ENCODE assay signal across 28 cellular contexts in the genomic region with DNA sequence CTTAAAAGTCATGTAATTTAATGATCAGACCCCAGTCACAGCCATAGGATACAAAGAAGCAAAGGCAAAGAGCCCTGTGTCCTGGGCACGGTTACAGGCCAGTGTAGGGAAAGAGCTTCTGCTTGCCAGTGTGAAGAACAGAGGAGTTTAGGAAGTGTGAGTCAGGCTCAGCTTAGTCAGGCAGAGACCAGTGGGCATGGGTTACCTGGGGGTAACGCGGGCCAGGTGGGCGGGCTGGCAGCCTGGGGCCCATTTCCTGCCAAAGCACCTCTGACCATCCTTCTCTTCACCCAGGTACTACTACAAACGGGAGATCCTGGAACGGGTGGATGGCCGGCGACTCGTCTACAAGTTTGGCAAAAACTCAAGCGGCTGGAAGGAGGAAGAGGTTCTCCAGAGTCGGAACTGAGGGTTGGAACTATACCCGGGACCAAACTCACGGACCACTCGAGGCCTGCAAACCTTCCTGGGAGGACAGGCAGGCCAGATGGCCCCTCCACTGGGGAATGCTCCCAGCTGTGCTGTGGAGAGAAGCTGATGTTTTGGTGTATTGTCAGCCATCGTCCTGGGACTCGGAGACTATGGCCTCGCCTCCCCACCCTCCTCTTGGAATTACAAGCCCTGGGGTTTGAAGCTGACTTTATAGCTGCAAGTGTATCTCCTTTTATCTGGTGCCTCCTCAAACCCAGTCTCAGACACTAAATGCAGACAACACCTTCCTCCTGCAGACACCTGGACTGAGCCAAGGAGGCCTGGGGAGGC. TPM values are rescaled to one million over a fixed set of nuclear protein-coding genes. Genes with fewer than 3 reads are reported as not detected.
DNase-seq lines count a peak whose midpoint lies in the region; ATAC-seq, FAIRE-seq and TF ChIP-seq lines count a peak whose summit lies in the region.
"Had no signal": no experiment of that assay in that cellular context is flagged by ENCODE, and none has a peak within 500 bp of the region (broad histone marks: within the 10 kb centered on the region; RNA-seq: fewer than 3 reads in every experiment).

No MANE protein-coding gene starts in this region.

- H3K4me1 Mint-ChIP-seq in Calu3 (ENCODE audit: low read depth, unreplicated experiment), result peaks cover 59% of the 10 kb centered on the region
- H3K4me1 Mint-ChIP-seq: memory B cell had no signal

- WGBS in body of pancreas, 2 donors, result 49 to 59% methylated on average over 13 to 17 of the region's 17 CpGs
- 18 to 58% (median 35%) methylated on average over 17 of the region's 17 CpGs for WGBS in small intestine, 3 donors

- H3K27me3 ChIP-seq in body of pancreas (no peaks in the 10 kb centered on the region), lower lobe of right lung (ENCODE audit: low read depth) (no peaks in the 10 kb centered on the region), small intestine (ENCODE audit: control insufficient read depth in 2 of 2, insufficient read depth in 2 of 2, low read length in 2 of 2) (no peaks in the 10 kb centered on the region)
- H3K27me3 ChIP-seq: dorsolateral prefrontal cortex, vagina had no signal

- H3K4me3 ChIP-seq in body of pancreas (no peak overlapping the region), lower lobe of right lung (peak overlapping the region; percentile 57), small intestine (ENCODE audit: low read depth in 1 of 2, low read length in 2 of 2) (peak overlapping the region; percentile 24 to 89)
- H3K4me3 ChIP-seq: dorsolateral prefrontal cortex, HAP-1, vagina had no signal

- no peak for FAIRE-seq in small intestine (lab: Jason Lieb, UNC)
- FAIRE-seq: frontal cortex, keratinocyte had no signal

- peak overlapping the region; percentile 92 for H3K4me3 Mint-ChIP-seq in Calu3 (ENCODE audit: low read depth, unreplicated experiment)
- H3K4me3 Mint-ChIP-seq: activated B cell treated with CpG ODN at 0.5 μM for 24 hours; memory B cell; natural killer cell treated with Interleukin-12 subunit alpha and Interleukin-12 subunit beta and Interleukin-15 and Interleukin-18, amount 100 ng/mL, for 72 hours had no signal

- H3K36me3 ChIP-seq in body of pancreas (replicated peaks in 1 of 2; ENCODE audit: insufficient read depth in 1 of 2, low read depth in 2 of 2), result peaks cover 6 to 17% of the 10 kb centered on the region in 2 donors
- H3K36me3 ChIP-seq in lower lobe of right lung, result peaks cover 27% of the 10 kb centered on the region
- H3K36me3 ChIP-seq in small intestine (ENCODE audit: control insufficient read depth in 2 of 2, insufficient read depth in 2 of 2, low read length in 2 of 2), result peaks cover 0 to 18% of the 10 kb centered on the region in 2 donors
- H3K36me3 ChIP-seq: HAP-1, vagina had no signal

- peaks cover 97% of the 10 kb centered on the region for H3K36me3 Mint-ChIP-seq in Calu3 (ENCODE audit: insufficient read depth, unreplicated experiment)
- H3K36me3 Mint-ChIP-seq: memory B cell; natural killer cell treated with Interleukin-12 subunit alpha and Interleukin-12 subunit beta and Interleukin-15 and Interleukin-18, amount 100 ng/mL, for 72 hours had no signal

- BruUV-seq in Calu3 (replicated peaks; lab: Mats Ljungman, UMichigan), result no TSS peak

- intact Hi-C loops in Calu3 (cut with micrococcal nuclease; ENCODE audit: unreplicated experiment) (no loop called here), body of pancreas (cut with DNase I) (no loop called here), lower lobe of right lung (cut with DNase I) (no loop called here)

- peak in 2 of 3 donors; percentile 22 to 30 for TF ChIP-seq POLR2A in body of pancreas (IDR thresholded peaks at IDR 0.05)

- peak overlapping the region; percentile 15 to 100 (median 94) for H3K27ac ChIP-seq in body of pancreas
- peak overlapping the region; percentile 5 for H3K27ac ChIP-seq in lower lobe of right lung
- peak overlapping the region; percentile 94 for H3K27ac ChIP-seq in small intestine (ENCODE audit: low read depth in 1 of 2, low read length in 1 of 2)
- H3K27ac ChIP-seq: dorsolateral prefrontal cortex, vagina had no signal

- H3K27me3 Mint-ChIP-seq in Calu3 (ENCODE audit: unreplicated experiment), result no peaks in the 10 kb centered on the region

- ATAC-seq in body of pancreas (no peak), lower lobe of right lung (no peak), left lobe of liver (no peak), HG03095 (IDR thresholded peaks at IDR 0.05; ENCODE audit: unreplicated experiment) (no peak)
- ATAC-seq: natural killer cell treated with Interleukin-12 subunit alpha and Interleukin-12 subunit beta and Interleukin-15 and Interleukin-18, amount 100 ng/mL, for 72 hours had no signal

- H3K9me3 ChIP-seq in body of pancreas (no peaks in the 10 kb centered on the region), lower lobe of right lung (no peaks in the 10 kb centered on the region), small intestine (ENCODE audit: control insufficient read depth, low read depth) (no peaks in the 10 kb centered on the region)
- H3K9me3 ChIP-seq: HAP-1, vagina had no signal

- CTCF ChIA-PET in Calu3 (lab: Charles Lee), result interaction anchor here (0.6 to 5.3 kb wide), 6 partner anchors 8 to 98 kb away, joined by 3 to 27 read pairs (median 6); no protein-coding TSS in a partner anchor

- H3K9me3 Mint-ChIP-seq in Calu3 (ENCODE audit: low read depth, unreplicated experiment), result no peaks in the 10 kb centered on the region
- H3K9me3 Mint-ChIP-seq: activated B cell treated with CpG ODN at 0.5 μM for 24 hours; memory B cell; natural killer cell treated with Interleukin-12 subunit alpha and Interleukin-12 subunit beta and Interleukin-15 and Interleukin-18, amount 100 ng/mL, for 72 hours had no signal

- DNase-seq in Calu3, result peak; percentile 52
- peak in 3 of 4 donors; percentile 45 to 57 (median 53) for DNase-seq in body of pancreas
- no peak for DNase-seq in lower lobe of right lung
- peak; percentile 51 for DNase-seq in small intestine
- no peak for DNase-seq in left lobe of liver (ENCODE audit: low spot score)
- DNase-seq in activated effector memory CD4-positive, alpha-beta T cell treated with Interleukin-2 at 50 U/mL for 16 hours, result no peak
- DNase-seq in AG08395 (ENCODE audit: low spot score), result no peak
- DNase-seq: activated B cell treated with CpG ODN at 0.5 μM for 24 hours; activated CD4-positive, alpha-beta T cell treated with anti-CD3 and anti-CD28 coated beads, Interleukin-2, amount 50 U/mL, for 48 hours; activated naive CD4-positive, alpha-beta T cell treated with Interleukin-2 at 50 U/mL for 16 hours; amygdala; caudate nucleus; dorsolateral prefrontal cortex; EL; erythroblast; hypothalamus; NCI-H2107; NCI-H510A; NK-92 treated with Interleukin-12 subunit alpha and Interleukin-12 subunit beta, amount 100 ng/mL, for 24 hours; RPMI8226; stimulated activated CD4-positive, alpha-beta T cell treated with anti-CD3 and anti-CD28 coated beads, Interleukin-4, amount 100 ng/mL, for 4 hours had no signal

- no peak for TF ChIP-seq CTCF in Calu3 (IDR thresholded peaks at IDR 0.05; ENCODE audit: unreplicated experiment)
- no peak for TF ChIP-seq CTCF in body of pancreas (IDR thresholded peaks at IDR 0.05)
- TF ChIP-seq CTCF in lower lobe of right lung (IDR thresholded peaks at IDR 0.05), result no peak

- H3K4me1 ChIP-seq in body of pancreas, result peaks cover 73% of the 10 kb centered on the region
- H3K4me1 ChIP-seq in lower lobe of right lung, result peaks cover 8% of the 10 kb centered on the region
- H3K4me1 ChIP-seq in small intestine (ENCODE audit: control insufficient read depth in 2 of 2, insufficient read depth in 1 of 2, low read depth in 1 of 2, low read length in 1 of 2), result peaks cover 0 to 2% of the 10 kb centered on the region in 2 donors
- H3K4me1 ChIP-seq: HAP-1 had no signal

- peak overlapping the region; percentile 89 for H3K27ac Mint-ChIP-seq in Calu3 (ENCODE audit: unreplicated experiment)
- H3K27ac Mint-ChIP-seq: activated B cell treated with CpG ODN at 0.5 μM for 24 hours; memory B cell; natural killer cell treated with Interleukin-12 subunit alpha and Interleukin-12 subunit beta and Interleukin-15 and Interleukin-18, amount 100 ng/mL, for 72 hours had no signal

RNA-seq across cellular contexts. Expression of gene ELF3, which starts 4.7 kb away (rescaled TPM):
- total RNA-seq in Calu3 (2022) (830 and 907 TPM in 2 replicates), body of pancreas (100 to 1,000 TPM in 1 of 2 donors, 10 to 100 TPM in 1; 93.7 to 293 TPM), lower lobe of right lung (74.1 TPM), left lobe of liver (16.2 TPM)
- polyA plus RNA-seq in small intestine, result 100 to 1,000 TPM; 261 to 487 (median 395) TPM

RNA-seq across cellular contexts. Expression of gene RNPEP, which starts 32.6 kb away (rescaled TPM):
- total RNA-seq in Calu3 (2022), result 86.1 and 91.6 TPM in 2 replicates
- 100 to 1,000 TPM in 1 of 2 donors, 10 to 100 TPM in 1; 62.3 to 233 TPM for total RNA-seq in body of pancreas
- 73.8 TPM for total RNA-seq in lower lobe of right lung
- 100 to 1,000 TPM in 2 of 3 donors, 10 to 100 TPM in 1; 69.7 to 183 (median 111) TPM for polyA plus RNA-seq in small intestine
- total RNA-seq in left lobe of liver, result 36.3 TPM

RNA-seq across cellular contexts. Expression of gene TIMM17A, which starts 59.8 kb away (rescaled TPM):
- total RNA-seq in Calu3 (2022), result 78.5 and 85.3 TPM in 2 replicates
- 10 to 100 TPM; 20.2 to 25.4 TPM for total RNA-seq in body of pancreas
- total RNA-seq in lower lobe of right lung, result 28.5 TPM
- 10 to 100 TPM; 44.3 to 58.3 (median 46.7) TPM for polyA plus RNA-seq in small intestine
- 42.0 TPM for total RNA-seq in left lobe of liver

Comparison
In these comparisons a context has a peak if more than half of its experiments do, and no peak if none do; other contexts are left out.
1. DNase-seq: peak in Calu3 (single experiment), body of pancreas (3 of 4) and small intestine (single experiment); none in lower lobe of right lung (single experiment), left lobe of liver (single experiment), activated effector memory CD4-positive, alpha-beta T cell treated with Interleukin-2 at 50 U/mL for 16 hours (single experiment) and AG08395 (single experiment).
2. H3K27ac ChIP-seq: peak in every context shown above with its lines; median percentile 94 in body of pancreas; 94 in small intestine; 5 in lower lobe of right lung.
3. H3K4me3 ChIP-seq: peak in lower lobe of right lung (single experiment) and small intestine (2 of 2); none in body of pancreas (0 of 2).